20 cellular contexts compared by ENCODE assay signal in genomic region chr1:24850353-24850905, GRCh38.
A peak's percentile ranks its signal among the peaks of the same experiment; 100 is the strongest.
DNase-seq lines count a peak whose midpoint lies in the region; ATAC-seq and TF ChIP-seq lines count a peak whose summit lies in the region.
"Had no signal": no experiment of that assay in that cellular context is flagged by ENCODE, and none has a peak within 500 bp of the region (broad histone marks: within the 10 kb centered on the region; RNA-seq: fewer than 3 reads in every experiment).

No MANE protein-coding gene starts in this region.

- H3F3A ChIP-seq in smooth muscle cell (ENCODE audit: low read depth): peaks cover 10% of the 10 kb centered on the region

- no peaks in the 10 kb centered on the region for H3K79me2 ChIP-seq in smooth muscle cell (ENCODE audit: low read depth)

- H3K9me3 Mint-ChIP-seq in activated naive CD4-positive, alpha-beta T cell treated with anti-CD3 and anti-CD28 coated beads, Interleukin-2, amount 50 U/mL, for 24 hours: no peaks in the 10 kb centered on the region
- no peaks in the 10 kb centered on the region for H3K9me3 Mint-ChIP-seq in activated naive CD4-positive, alpha-beta T cell treated with anti-CD3 and anti-CD28 coated beads for 36 hours
- no peaks in the 10 kb centered on the region for H3K9me3 Mint-ChIP-seq in activated naive CD8-positive, alpha-beta T cell treated with anti-CD3 and anti-CD28 coated beads, Interleukin-2, amount 50 U/mL, for 24 hours
- H3K9me3 Mint-ChIP-seq: naive thymus-derived CD8-positive, alpha-beta T cell; stimulated activated memory B cell treated with anti-CD40 and anti-IgM and Interleukin-4, amounts not matched to agents 10 μg/mL and 1 μg/mL and 100 μg/mL, for 72 hours; WTC11 had no signal

- H3K4me3 ChIP-seq in smooth muscle cell (no peak overlapping the region), suprapubic skin (no peak overlapping the region)
- H3K4me3 ChIP-seq: A549, esophagus muscularis mucosa, GM12878, ovary, spleen had no signal

- H3K4me1 ChIP-seq in smooth muscle cell (ENCODE audit: low read depth) (no peaks in the 10 kb centered on the region), suprapubic skin (peaks cover 26% of the 10 kb centered on the region)
- H3K4me1 ChIP-seq: BE2C had no signal

- TF ChIP-seq POLR2A in suprapubic skin (IDR thresholded peaks at IDR 0.05): no peak

- H3K27ac ChIP-seq in smooth muscle cell (ENCODE audit: low read depth) (peak overlapping the region; percentile 12), suprapubic skin (no peak overlapping the region)
- H3K27ac ChIP-seq: A549, esophagus muscularis mucosa, ovary, spleen had no signal

- H3K9me3 ChIP-seq in smooth muscle cell (replicated peaks; ENCODE audit: low read depth) (no peaks in the 10 kb centered on the region), suprapubic skin (no peaks in the 10 kb centered on the region)
- H3K9me3 ChIP-seq: A549, BE2C, esophagus muscularis mucosa, ovary, spleen had no signal

- H3K4me3 Mint-ChIP-seq in activated naive CD4-positive, alpha-beta T cell treated with anti-CD3 and anti-CD28 coated beads, Interleukin-2, amount 50 U/mL, for 24 hours: no peak overlapping the region
- no peak overlapping the region for H3K4me3 Mint-ChIP-seq in activated naive CD4-positive, alpha-beta T cell treated with anti-CD3 and anti-CD28 coated beads for 36 hours
- no peak overlapping the region for H3K4me3 Mint-ChIP-seq in activated naive CD8-positive, alpha-beta T cell treated with anti-CD3 and anti-CD28 coated beads, Interleukin-2, amount 50 U/mL, for 24 hours

- ATAC-seq in activated naive CD8-positive, alpha-beta T cell treated with anti-CD3 and anti-CD28 coated beads, Interleukin-2, amount 50 U/mL, for 24 hours: no peak
- no peak for ATAC-seq in HG03175 (IDR thresholded peaks at IDR 0.05; ENCODE audit: unreplicated experiment)
- ATAC-seq: GM12878; naive thymus-derived CD8-positive, alpha-beta T cell; stimulated activated memory B cell treated with anti-CD40 and anti-IgM and Interleukin-4, amounts not matched to agents 10 μg/mL and 1 μg/mL and 100 μg/mL, for 72 hours had no signal

- TF ChIP-seq CTCF in smooth muscle cell (IDR thresholded peaks at IDR 0.05; ENCODE audit: borderline replicate concordance, insufficient read depth, poor library complexity, severe bottlenecking) (no peak), suprapubic skin (IDR thresholded peaks at IDR 0.05) (no peak)

- H3K27ac Mint-ChIP-seq in activated naive CD4-positive, alpha-beta T cell treated with anti-CD3 and anti-CD28 coated beads, Interleukin-2, amount 50 U/mL, for 24 hours: peak overlapping the region; percentile 10
- no peak overlapping the region for H3K27ac Mint-ChIP-seq in activated naive CD4-positive, alpha-beta T cell treated with anti-CD3 and anti-CD28 coated beads for 36 hours
- H3K27ac Mint-ChIP-seq in activated naive CD8-positive, alpha-beta T cell treated with anti-CD3 and anti-CD28 coated beads, Interleukin-2, amount 50 U/mL, for 24 hours: no peak overlapping the region
- H3K27ac Mint-ChIP-seq: WTC11 had no signal

- no peaks in the 10 kb centered on the region for H3K27me3 ChIP-seq in smooth muscle cell (ENCODE audit: low read depth)
- no peaks in the 10 kb centered on the region for H3K27me3 ChIP-seq in suprapubic skin
- H3K27me3 ChIP-seq: BE2C, esophagus muscularis mucosa, ovary, spleen had no signal

- 31% methylated on average over 6 of the region's 6 CpGs for WGBS in smooth muscle cell (ENCODE audit: low lambda C conversion rate)
- 69% methylated on average over 6 of the region's 6 CpGs for WGBS in suprapubic skin

- H3K36me3 Mint-ChIP-seq in activated naive CD4-positive, alpha-beta T cell treated with anti-CD3 and anti-CD28 coated beads, Interleukin-2, amount 50 U/mL, for 24 hours: no peaks in the 10 kb centered on the region
- H3K36me3 Mint-ChIP-seq in activated naive CD4-positive, alpha-beta T cell treated with anti-CD3 and anti-CD28 coated beads for 36 hours (ENCODE audit: low read depth): no peaks in the 10 kb centered on the region
- H3K36me3 Mint-ChIP-seq in activated naive CD8-positive, alpha-beta T cell treated with anti-CD3 and anti-CD28 coated beads, Interleukin-2, amount 50 U/mL, for 24 hours (ENCODE audit: low read depth): no peaks in the 10 kb centered on the region
- H3K36me3 Mint-ChIP-seq: naive thymus-derived CD8-positive, alpha-beta T cell; stimulated activated memory B cell treated with anti-CD40 and anti-IgM and Interleukin-4, amounts not matched to agents 10 μg/mL and 1 μg/mL and 100 μg/mL, for 72 hours; WTC11 had no signal

- peaks cover 19% of the 10 kb centered on the region for H3K4me1 Mint-ChIP-seq in activated naive CD4-positive, alpha-beta T cell treated with anti-CD3 and anti-CD28 coated beads, Interleukin-2, amount 50 U/mL, for 24 hours
- peaks cover 7% of the 10 kb centered on the region for H3K4me1 Mint-ChIP-seq in activated naive CD4-positive, alpha-beta T cell treated with anti-CD3 and anti-CD28 coated beads for 36 hours (ENCODE audit: low read depth)
- peaks cover 23% of the 10 kb centered on the region for H3K4me1 Mint-ChIP-seq in activated naive CD8-positive, alpha-beta T cell treated with anti-CD3 and anti-CD28 coated beads, Interleukin-2, amount 50 U/mL, for 24 hours

- no peaks in the 10 kb centered on the region for H3K27me3 Mint-ChIP-seq in activated naive CD4-positive, alpha-beta T cell treated with anti-CD3 and anti-CD28 coated beads, Interleukin-2, amount 50 U/mL, for 24 hours
- peaks cover 3% of the 10 kb centered on the region for H3K27me3 Mint-ChIP-seq in activated naive CD4-positive, alpha-beta T cell treated with anti-CD3 and anti-CD28 coated beads for 36 hours (ENCODE audit: low read depth)
- peaks cover 6% of the 10 kb centered on the region for H3K27me3 Mint-ChIP-seq in activated naive CD8-positive, alpha-beta T cell treated with anti-CD3 and anti-CD28 coated beads, Interleukin-2, amount 50 U/mL, for 24 hours
- H3K27me3 Mint-ChIP-seq: naive thymus-derived CD8-positive, alpha-beta T cell; stimulated activated memory B cell treated with anti-CD40 and anti-IgM and Interleukin-4, amounts not matched to agents 10 μg/mL and 1 μg/mL and 100 μg/mL, for 72 hours had no signal

- TF ChIP-seq EP300 in suprapubic skin (IDR thresholded peaks at IDR 0.05): no peak

- CTCF ChIA-PET in activated naive CD4-positive, alpha-beta T cell treated with anti-CD3 and anti-CD28 coated beads for 36 hours (lab: Charles Lee): interaction anchor here (0.6 to 4.4 kb wide), 11 partner anchors 10 to 354 kb away, joined by 3 to 58 read pairs (median 4); no protein-coding TSS in a partner anchor

- no peak overlapping the region for H3K4me2 ChIP-seq in smooth muscle cell
- H3K4me2 ChIP-seq: A549 had no signal

- H4K20me1 ChIP-seq in smooth muscle cell (ENCODE audit: low read depth): peaks cover 18% of the 10 kb centered on the region

- H2AFZ ChIP-seq in smooth muscle cell (ENCODE audit: low read depth): no peak overlapping the region

- DNase-seq in activated naive CD4-positive, alpha-beta T cell treated with anti-CD3 and anti-CD28 coated beads for 36 hours: no peak
- DNase-seq in astrocyte of the hippocampus (ENCODE audit: low read depth, low spot score) (peak; percentile 43), foreskin melanocyte (peak; percentile 65), smooth muscle cell (lab: John Stamatoyannopoulos, UW; ENCODE audit: unreplicated experiment) (no peak), suprapubic skin (ENCODE audit: low spot score in 2 of 2) (no peak)
- no peak for DNase-seq in activated naive CD8-positive, alpha-beta T cell treated with anti-CD3 and anti-CD28 coated beads, Interleukin-2, amount 50 U/mL, for 24 hours
- DNase-seq: NCI-H1048; NCI-H187 treated with DMSO at 0.1 percent for 48 hours; ovary; spleen; stimulated activated CD4-positive, alpha-beta T cell treated with anti-CD3 and anti-CD28 coated beads, Interleukin-4, amount 100 ng/mL, for 1 hour had no signal

- no peak overlapping the region for H3K9ac ChIP-seq in smooth muscle cell (ENCODE audit: low read depth)

- intact Hi-C loops in activated naive CD4-positive, alpha-beta T cell treated with anti-CD3 and anti-CD28 coated beads for 36 hours (cut with micrococcal nuclease): no loop called here

- H3K36me3 ChIP-seq in smooth muscle cell (ENCODE audit: low read depth): no peaks in the 10 kb centered on the region
- no peaks in the 10 kb centered on the region for H3K36me3 ChIP-seq in suprapubic skin
- H3K36me3 ChIP-seq: BE2C, ovary had no signal

Comparison
In these comparisons a context has a peak if more than half of its experiments do, and no peak if none do; other contexts are left out.
1. DNase-seq: peak in astrocyte of the hippocampus (single experiment) and foreskin melanocyte (single experiment); none in activated naive CD4-positive, alpha-beta T cell treated with anti-CD3 and anti-CD28 coated beads for 36 hours (single experiment), smooth muscle cell (single experiment), activated naive CD8-positive, alpha-beta T cell treated with anti-CD3 and anti-CD28 coated beads, Interleukin-2, amount 50 U/mL, for 24 hours (single experiment) and suprapubic skin (0 of 2).